In the genomic region with DNA sequence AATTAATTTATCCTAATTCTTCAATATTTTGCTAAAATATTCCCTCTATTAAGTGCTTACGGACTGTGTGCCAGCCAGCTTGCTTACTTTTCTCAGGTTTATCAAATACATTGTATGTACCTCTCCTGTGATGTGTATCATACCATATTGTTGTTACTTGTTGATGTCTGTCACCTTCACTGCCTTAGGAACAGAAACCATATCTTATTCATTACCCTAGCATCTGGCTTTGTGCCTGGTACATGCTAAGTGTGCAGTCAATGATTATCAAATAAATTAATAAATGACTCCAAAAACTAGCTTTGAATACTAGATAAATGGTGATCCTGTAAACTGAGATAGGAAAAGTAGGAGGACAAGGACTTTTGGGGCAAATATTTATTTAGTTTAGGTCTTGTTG, we compare ENCODE assay signal across 15 cellular contexts. TPM values are rescaled to one million over a fixed set of nuclear protein-coding genes. Genes with fewer than 3 reads are reported as not detected.
DNase-seq lines count a peak whose midpoint lies in the region; ATAC-seq and TF ChIP-seq lines count a peak whose summit lies in the region.
"Had no signal": no experiment of that assay in that cellular context is flagged by ENCODE, and none has a peak within 500 bp of the region (broad histone marks: within the 10 kb centered on the region; RNA-seq: fewer than 3 reads in every experiment).

No MANE protein-coding gene starts in this region.

- no peak overlapping the region for H2AFZ ChIP-seq in Karpas-422 (ENCODE audit: low read length)

- H3K36me3 ChIP-seq in Karpas-422 (ENCODE audit: insufficient read depth, low read length) = no peaks in the 10 kb centered on the region
- H3K36me3 ChIP-seq: adrenal gland, lower lobe of right lung had no signal

- no peaks in the 10 kb centered on the region for H3K9me3 Mint-ChIP-seq in nephron

- H3K36me3 Mint-ChIP-seq in nephron (ENCODE audit: low read depth) = peaks cover 12% of the 10 kb centered on the region

- H3K4me3 Mint-ChIP-seq in nephron = no peak overlapping the region

- H4K20me1 ChIP-seq in Karpas-422 (ENCODE audit: insufficient read depth, low read depth, low read length) = no peaks in the 10 kb centered on the region

- H3K4me2 ChIP-seq in Karpas-422 (ENCODE audit: low read depth, low read length, poor library complexity, severe bottlenecking) = peak overlapping the region; percentile 7

- TF ChIP-seq CTCF in nephron (IDR thresholded peaks at IDR 0.05; ENCODE audit: unreplicated experiment in 3 of 3) = no peak

- H3K9me3 ChIP-seq in Karpas-422 (ENCODE audit: low read length) = no peaks in the 10 kb centered on the region
- H3K9me3 ChIP-seq: adrenal gland, lower lobe of right lung had no signal

- peaks cover 96% of the 10 kb centered on the region for H3K79me2 ChIP-seq in Karpas-422 (ENCODE audit: low read length)

- DNase-seq in Right ventricle myocardium superior = no peak
- DNase-seq in cardiac septum (ENCODE audit: low spot score) = no peak
- DNase-seq in Karpas-422 = no peak
- no peak for DNase-seq in AG08395 (ENCODE audit: low spot score)
- DNase-seq: activated CD4-positive, alpha-beta T cell treated with anti-CD3 and anti-CD28 coated beads, Interleukin-2, amount 50 U/mL, for 48 hours; adrenal gland; foreskin keratinocyte; lower lobe of right lung; NCI-H1930; posterior cingulate gyrus; stimulated activated CD4-positive, alpha-beta T cell treated with anti-CD3 and anti-CD28 coated beads, Interleukin-4, amount 100 ng/mL, for 1 hour had no signal

- H3K27me3 Mint-ChIP-seq in nephron (ENCODE audit: low read depth) = no peaks in the 10 kb centered on the region

- H3K9me2 ChIP-seq in Karpas-422 (replicated peaks; ENCODE audit: insufficient read depth, low read length) = no peaks in the 10 kb centered on the region

- H3K9ac ChIP-seq in Karpas-422 (ENCODE audit: low read length) = no peak overlapping the region

- no peak overlapping the region for H3K4me3 ChIP-seq in Karpas-422 (ENCODE audit: low read length)
- H3K4me3 ChIP-seq: adrenal gland, lower lobe of right lung had no signal

- H3K27ac ChIP-seq in Karpas-422 (ENCODE audit: low read length) = no peak overlapping the region
- H3K27ac ChIP-seq: foreskin keratinocyte, lower lobe of right lung had no signal

- H3K4me1 Mint-ChIP-seq in nephron = peaks cover 19% of the 10 kb centered on the region

- peak; percentile 49 for ATAC-seq in Right ventricle myocardium superior (ENCODE audit: poor library complexity)
- peak; percentile 64 for ATAC-seq in HG02759 (IDR thresholded peaks at IDR 0.05; ENCODE audit: unreplicated experiment)
- no peak for ATAC-seq in GM21515 (IDR thresholded peaks at IDR 0.05; ENCODE audit: unreplicated experiment)
- ATAC-seq in HG03039 (IDR thresholded peaks at IDR 0.05; ENCODE audit: unreplicated experiment) = no peak
- ATAC-seq: lower lobe of right lung had no signal

- H3K27ac Mint-ChIP-seq in nephron = peak overlapping the region; percentile 7 to 82 (median 46)

- H3K27me3 ChIP-seq in Karpas-422 (ENCODE audit: low read length) = no peaks in the 10 kb centered on the region
- H3K27me3 ChIP-seq: adrenal gland, foreskin keratinocyte had no signal

- H3K4me1 ChIP-seq in Karpas-422 (ENCODE audit: low read length) = peaks cover 32% of the 10 kb centered on the region

- intact Hi-C loops in Right ventricle myocardium superior (cut with DNase I) = no loop called here
- intact Hi-C loops in cardiac septum (cut with DNase I) = no loop called here

RNA-seq across cellular contexts. Expression of gene CLCN3, which starts 6.9 kb away (rescaled TPM):
- total RNA-seq in Right ventricle myocardium superior (62.0 TPM), cardiac septum (61.4 TPM)
- 35.8 and 38.5 TPM in 2 replicates for total RNA-seq in Karpas-422 (2014; rRNA removed; shearing (Covaris generic); ENCODE audit: low replicate concordance)

RNA-seq across cellular contexts. Expression of gene NEK1, which starts 14.9 kb away (rescaled TPM):
- total RNA-seq in Right ventricle myocardium superior (13.5 TPM), cardiac septum (17.3 TPM)
- total RNA-seq in Karpas-422 (2014; rRNA removed; shearing (Covaris generic); ENCODE audit: low replicate concordance) = 7.0 and 9.4 TPM in 2 replicates

Comparison
In these comparisons a context has a peak if more than half of its experiments do, and no peak if none do; other contexts are left out.
1. ATAC-seq: peak in Right ventricle myocardium superior (single experiment) and HG02759 (single experiment); none in GM21515 (single experiment) and HG03039 (single experiment).